ENCODE assay signal across 8 cellular contexts in genomic region chr4:89308161-89308500, GRCh38. TPM values are rescaled to one million over a fixed set of nuclear protein-coding genes. Genes with fewer than 3 reads are reported as not detected.
DNase-seq lines count a peak whose midpoint lies in the region; ATAC-seq and TF ChIP-seq lines count a peak whose summit lies in the region.

No MANE protein-coding gene starts in this region.

- H3K4me1 ChIP-seq in lower lobe of right lung (peaks cover 18% of the 10 kb centered on the region), urinary bladder (ENCODE audit: insufficient read depth) (no peaks in the 10 kb centered on the region)

- no peaks in the 10 kb centered on the region for H3K36me3 Mint-ChIP-seq in stimulated activated naive CD8-positive, alpha-beta T cell treated with anti-CD3 and anti-CD28 coated beads, Interleukin-15, Interleukin-2, amounts not matched to agents 100 ng/mL and 50 ng/mL, for 24 hours (ENCODE audit: low read depth)

- H3K4me1 Mint-ChIP-seq in stimulated activated naive CD8-positive, alpha-beta T cell treated with anti-CD3 and anti-CD28 coated beads, Interleukin-15, Interleukin-2, amounts not matched to agents 100 ng/mL and 50 ng/mL, for 24 hours (ENCODE audit: low read depth) = peaks cover 48% of the 10 kb centered on the region

- peak overlapping the region; percentile 27 for H3K27ac Mint-ChIP-seq in stimulated activated naive CD8-positive, alpha-beta T cell treated with anti-CD3 and anti-CD28 coated beads, Interleukin-15, Interleukin-2, amounts not matched to agents 100 ng/mL and 50 ng/mL, for 24 hours

- 18% methylated on average over 6 of the region's 6 CpGs for WGBS in urinary bladder

- peak overlapping the region; percentile 84 for H3K4me3 Mint-ChIP-seq in stimulated activated naive CD8-positive, alpha-beta T cell treated with anti-CD3 and anti-CD28 coated beads, Interleukin-15, Interleukin-2, amounts not matched to agents 100 ng/mL and 50 ng/mL, for 24 hours

- TF ChIP-seq CTCF in astrocyte of the cerebellum (IDR thresholded peaks at IDR 0.05; ENCODE audit: low read depth, low read length, missing control alignments) (no peak), lower lobe of right lung (IDR thresholded peaks at IDR 0.05) (no peak)

- peak overlapping the region; percentile 86 for H3K27ac ChIP-seq in lower lobe of right lung
- no peak overlapping the region for H3K27ac ChIP-seq in urinary bladder (ENCODE audit: low read depth)

- H3K27me3 ChIP-seq in lower lobe of right lung (ENCODE audit: low read depth) = no peaks in the 10 kb centered on the region

- no peaks in the 10 kb centered on the region for H3K9me3 ChIP-seq in lower lobe of right lung

- H3K36me3 ChIP-seq in lower lobe of right lung (no peaks in the 10 kb centered on the region), urinary bladder (ENCODE audit: insufficient read depth) (no peaks in the 10 kb centered on the region)

- no peaks in the 10 kb centered on the region for H3K9me3 Mint-ChIP-seq in stimulated activated naive CD8-positive, alpha-beta T cell treated with anti-CD3 and anti-CD28 coated beads, Interleukin-15, Interleukin-2, amounts not matched to agents 100 ng/mL and 50 ng/mL, for 24 hours

- ATAC-seq in stimulated activated naive CD8-positive, alpha-beta T cell treated with anti-CD3 and anti-CD28 coated beads, Interleukin-15, Interleukin-2, amounts not matched to agents 100 U/mL and 50 U/mL, for 24 hours = no peak
- ATAC-seq in lower lobe of right lung = peak; percentile 15 to 42

- intact Hi-C loops in lower lobe of right lung (cut with DNase I) = no loop called here

- H3K27me3 Mint-ChIP-seq in stimulated activated naive CD8-positive, alpha-beta T cell treated with anti-CD3 and anti-CD28 coated beads, Interleukin-15, Interleukin-2, amounts not matched to agents 100 ng/mL and 50 ng/mL, for 24 hours = no peaks in the 10 kb centered on the region

- in situ Hi-C loops in astrocyte of the cerebellum (cut with HindIII; ENCODE audit: low sequenced_read_pairs) = no loop called here

- H3K4me3 ChIP-seq in astrocyte of the cerebellum (ENCODE audit: low read depth, low read length) = peak overlapping the region; percentile 62
- H3K4me3 ChIP-seq in lower lobe of right lung = peak overlapping the region; percentile 73
- H3K4me3 ChIP-seq in urinary bladder (ENCODE audit: low read depth, low read length) = peak overlapping the region; percentile 69

- no peak for DNase-seq in stimulated activated naive CD8-positive, alpha-beta T cell treated with anti-CD3 and anti-CD28 coated beads, Interleukin-15, Interleukin-2, amounts not matched to agents 100 U/mL and 50 U/mL, for 24 hours
- no peak for DNase-seq in astrocyte of the cerebellum (ENCODE audit: low read depth)
- no peak for DNase-seq in lower lobe of right lung
- DNase-seq in effector CD4-positive, alpha-beta T cell = no peak
- DNase-seq in COR-L47 (lab: John Stamatoyannopoulos, UW) = no peak
- no peak for DNase-seq in NOMO-1 treated with DMSO at 0.1 percent for 48 hours (lab: John Stamatoyannopoulos, UW; ENCODE audit: unreplicated experiment)

RNA-seq across cellular contexts. Expression of gene GPRIN3, which starts 0.5 kb away (rescaled TPM):
- total RNA-seq in lower lobe of right lung (34.2 TPM), urinary bladder (7.2 TPM)
- polyA plus RNA-seq in urinary bladder = 0.66 TPM
